ENCODE assay signal across 17 cellular contexts in genomic region chr6:13913226-13914001, GRCh38. TPM values are rescaled to one million over a fixed set of nuclear protein-coding genes. Genes with fewer than 3 reads are reported as not detected.
"Had no signal": no experiment of that assay in that cellular context is flagged by ENCODE, and none has a peak within 500 bp of the region (broad histone marks: within the 10 kb centered on the region; RNA-seq: fewer than 3 reads in every experiment).

No MANE protein-coding gene starts in this region.

- DNase-seq: activated effector memory CD4-positive, alpha-beta T cell treated with anti-CD3 and anti-CD28 coated beads, Interleukin-2, amount 50 U/mL, for 16 hours; activated T-cell treated with anti-CD3 and anti-CD28 coated beads, Interleukin-2, amount 50 U/mL, for 24 hours; amniotic stem cell; cerebellar nuclear complex; left cardiac atrium; lower lobe of right lung; naive thymus-derived CD4-positive, alpha-beta T cell; posterior cingulate gyrus; stomach had no signal

- H3K4me3 ChIP-seq: lower lobe of right lung, right atrium auricular region, stomach, thoracic aorta had no signal

- FAIRE-seq: small intestine, urothelium cell line had no signal

- H3K9me3 ChIP-seq: lower lobe of right lung, neutrophil, right atrium auricular region, stomach, thoracic aorta had no signal

- H3K4me1 ChIP-seq: lower lobe of right lung, right atrium auricular region, stomach had no signal

- ATAC-seq: activated CD4-positive, CD25-positive, alpha-beta regulatory T cell treated with anti-CD3 and anti-CD28 coated beads, Interleukin-2, amount 50 U/mL, for 24 hours; lower lobe of right lung; naive thymus-derived CD4-positive, alpha-beta T cell had no signal

- H3K27ac ChIP-seq: lower lobe of right lung, neutrophil, right atrium auricular region, stomach, thoracic aorta had no signal

- H3K27me3 ChIP-seq: right atrium auricular region had no signal

- H3K36me3 ChIP-seq: lower lobe of right lung, neutrophil, right atrium auricular region, stomach, thoracic aorta had no signal

RNA-seq across cellular contexts. Expression of gene RNF182, which starts 11.3 kb away (rescaled TPM):
- total RNA-seq: activated naive CD4-positive, alpha-beta T cell treated with anti-CD3 and anti-CD28 coated beads, Interleukin-2, amount 50 U/mL, for 72 hours; mononuclear cell; naive thymus-derived CD4-positive, alpha-beta T cell; thoracic aorta had no signal
- polyA plus RNA-seq: naive thymus-derived CD4-positive, alpha-beta T cell had no signal
